1 cellular context compared by ENCODE assay signal in genomic region chr11:1600626-1601025, GRCh38.
TF ChIP-seq lines count a peak whose summit lies in the region.

No MANE protein-coding gene starts in this region.

TF ChIP-seq in H1, 55 proteins besides CTCF, POLR2A, EP300 and RAD21 (continued from another document):
- TF ChIP-seq E2F6 (IDR thresholded peaks at IDR 0.05) = peak; percentile 56; the same call in 1 of the 2 replicates
- TF ChIP-seq CBX8 (IDR thresholded peaks at IDR 0.05; ENCODE audit: borderline replicate concordance, low read depth, low read length) = no peak
- no peak for TF ChIP-seq RBBP5 (IDR thresholded peaks at IDR 0.05; ENCODE audit: borderline replicate concordance, low read depth, low read length)
- TF ChIP-seq ZNF274 (IDR thresholded peaks at IDR 0.05; ENCODE audit: borderline replicate concordance, extremely low read depth, low read length) = no peak
